Comparison of ENCODE assay signal across 18 cellular contexts in the genomic region with DNA sequence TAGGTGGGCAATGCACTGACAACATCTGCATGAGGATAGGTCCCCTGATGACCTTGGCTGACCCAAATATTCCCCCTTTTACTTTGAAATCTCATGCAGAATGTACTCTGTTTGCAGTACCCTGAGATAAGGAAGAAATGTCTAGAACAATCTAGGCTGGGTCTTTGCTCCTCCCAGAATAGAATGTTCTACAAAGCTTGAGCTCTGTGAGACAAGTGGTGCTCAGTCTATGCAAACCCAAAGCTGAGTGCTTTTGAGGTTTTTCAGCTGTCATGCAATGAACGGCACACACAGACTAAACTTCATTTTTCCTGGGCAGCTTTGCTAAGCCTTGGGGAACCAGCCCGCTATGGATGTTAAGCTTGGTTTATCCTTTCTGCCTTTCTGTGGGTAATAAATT.
A peak's percentile ranks its signal among the peaks of the same experiment; 100 is the strongest.
DNase-seq lines count a peak whose midpoint lies in the region; ATAC-seq and TF ChIP-seq lines count a peak whose summit lies in the region.
"Had no signal": no experiment of that assay in that cellular context is flagged by ENCODE, and none has a peak within 500 bp of the region (broad histone marks: within the 10 kb centered on the region; RNA-seq: fewer than 3 reads in every experiment).

No MANE protein-coding gene starts in this region.

- H3K4me2 ChIP-seq in smooth muscle cell (no peak overlapping the region), mesenchymal stem cell (ENCODE audit: low read length, poor library complexity, severe bottlenecking) (no peak overlapping the region)
- H3K4me2 ChIP-seq: A549 had no signal

- H3K4me1 ChIP-seq in left lung: no peaks in the 10 kb centered on the region
- no peaks in the 10 kb centered on the region for H3K4me1 ChIP-seq in smooth muscle cell (ENCODE audit: low read depth)
- H3K4me1 ChIP-seq in mesenchymal stem cell (ENCODE audit: control insufficient read depth, insufficient read depth, low read depth, low read length): no peaks in the 10 kb centered on the region
- H3K4me1 ChIP-seq: A549 had no signal

- H3F3A ChIP-seq in smooth muscle cell (ENCODE audit: low read depth): no peaks in the 10 kb centered on the region

- H3K9me3 ChIP-seq in SK-N-MC (ENCODE audit: low read depth, low read length): no peaks in the 10 kb centered on the region; the same call in 1 of the 2 replicates
- no peaks in the 10 kb centered on the region for H3K9me3 ChIP-seq in left lung
- no peaks in the 10 kb centered on the region for H3K9me3 ChIP-seq in smooth muscle cell (replicated peaks; ENCODE audit: low read depth)
- H3K9me3 ChIP-seq in mesenchymal stem cell (ENCODE audit: control insufficient read depth, low read length): no peaks in the 10 kb centered on the region
- H3K9me3 ChIP-seq: A549 had no signal

- H3K27ac ChIP-seq in SK-N-MC (peak overlapping the region; percentile 100), left lung (no peak overlapping the region), smooth muscle cell (ENCODE audit: low read depth) (no peak overlapping the region), mesenchymal stem cell (ENCODE audit: low read length, poor library complexity, severe bottlenecking) (no peak overlapping the region)
- H3K27ac ChIP-seq: A549, GM23248 had no signal

- peak; percentile 84 for ATAC-seq in left lung
- ATAC-seq: A549 had no signal

- peak overlapping the region; percentile 53 for H3K9ac ChIP-seq in SK-N-MC (ENCODE audit: insufficient read length)
- no peak overlapping the region for H3K9ac ChIP-seq in smooth muscle cell (ENCODE audit: low read depth)
- H3K9ac ChIP-seq in mesenchymal stem cell (ENCODE audit: low read length): no peak overlapping the region
- H3K9ac ChIP-seq: GM23248 had no signal

- no peaks in the 10 kb centered on the region for H3K79me2 ChIP-seq in smooth muscle cell (ENCODE audit: low read depth)

- H4K91ac ChIP-seq in mesenchymal stem cell (ENCODE audit: low read length): no peak overlapping the region

- H2BK15ac ChIP-seq in mesenchymal stem cell (ENCODE audit: low read depth, poor library complexity, severe bottlenecking): no peak overlapping the region

- no peak overlapping the region for H4K8ac ChIP-seq in mesenchymal stem cell (ENCODE audit: low read length)

- no peak overlapping the region for H2BK5ac ChIP-seq in mesenchymal stem cell (ENCODE audit: low read depth, low read length, poor library complexity, severe bottlenecking)

- no peak overlapping the region for H3K18ac ChIP-seq in mesenchymal stem cell (ENCODE audit: low read depth in 1 of 2, low read length in 2 of 2)

- DNase-seq in SK-N-MC (ENCODE audit: low read depth, low spot score): peak; percentile 93
- no peak for DNase-seq in left lung
- DNase-seq in smooth muscle cell (lab: John Stamatoyannopoulos, UW; ENCODE audit: unreplicated experiment): no peak
- no peak for DNase-seq in mesenchymal stem cell
- DNase-seq in NCI-H446 (lab: John Stamatoyannopoulos, UW): no peak
- no peak for DNase-seq in RPMI8226
- DNase-seq: 8988T; C1 segment of cervical spinal cord; Calu3; CD4-positive, alpha-beta memory T cell; COR-L47; DMS53; DMS79 treated with DMSO at 0.1 percent for 48 hours; GF-D8; GM23248; H7; HCEC 1CT had no signal

- no peak overlapping the region for H3K14ac ChIP-seq in mesenchymal stem cell (ENCODE audit: low read length in 2 of 2)

- H2AFZ ChIP-seq in smooth muscle cell (ENCODE audit: low read depth) (peak overlapping the region; percentile 4), mesenchymal stem cell (ENCODE audit: low read depth, low read length) (no peak overlapping the region)
- H2AFZ ChIP-seq: GM23248 had no signal

- H3K27me3 ChIP-seq in left lung (no peaks in the 10 kb centered on the region), smooth muscle cell (ENCODE audit: low read depth) (no peaks in the 10 kb centered on the region), mesenchymal stem cell (ENCODE audit: control insufficient read depth in 1 of 2, insufficient read depth in 1 of 2, low read length in 2 of 2) (no peaks in the 10 kb centered on the region)

- no peak overlapping the region for H2BK12ac ChIP-seq in mesenchymal stem cell (ENCODE audit: low read length in 2 of 2)

- H3K4me3 ChIP-seq in SK-N-MC (peak overlapping the region; percentile 43), left lung (no peak overlapping the region), smooth muscle cell (no peak overlapping the region), mesenchymal stem cell (ENCODE audit: insufficient read depth in 1 of 2, low read depth in 1 of 2, low read length in 2 of 2) (no peak overlapping the region)
- H3K4me3 ChIP-seq: A549, GM23248 had no signal

- 10% methylated on average over 2 of the region's 2 CpGs for WGBS in smooth muscle cell (ENCODE audit: low lambda C conversion rate)
- 54% methylated on average over 2 of the region's 2 CpGs for WGBS in mesenchymal stem cell

- intact Hi-C loops in left lung (cut with DNase I): no loop called here

- H3K23ac ChIP-seq in mesenchymal stem cell (ENCODE audit: low read length in 2 of 2): no peak overlapping the region

- H3K79me1 ChIP-seq in mesenchymal stem cell (replicated peaks; ENCODE audit: low read length, poor library complexity, severe bottlenecking): no peaks in the 10 kb centered on the region

- no peak overlapping the region for H2BK120ac ChIP-seq in mesenchymal stem cell (ENCODE audit: low read depth, low read length)

- H4K20me1 ChIP-seq in smooth muscle cell (ENCODE audit: low read depth): no peaks in the 10 kb centered on the region

- no peak overlapping the region for H2AK5ac ChIP-seq in mesenchymal stem cell (ENCODE audit: low read length, severe bottlenecking)

- H3K36me3 ChIP-seq in SK-N-MC (ENCODE audit: insufficient read depth, low read length) (no peaks in the 10 kb centered on the region; the same call in 1 of the 2 replicates), left lung (no peaks in the 10 kb centered on the region), smooth muscle cell (ENCODE audit: low read depth) (no peaks in the 10 kb centered on the region), mesenchymal stem cell (ENCODE audit: control insufficient read depth in 1 of 2, insufficient read depth in 2 of 2, low read depth in 1 of 2, low read length in 2 of 2) (no peaks in the 10 kb centered on the region)

- TF ChIP-seq CTCF in left lung (IDR thresholded peaks at IDR 0.05): no peak
- no peak for TF ChIP-seq CTCF in smooth muscle cell (IDR thresholded peaks at IDR 0.05; ENCODE audit: borderline replicate concordance, insufficient read depth, poor library complexity, severe bottlenecking)

- H3K4ac ChIP-seq in mesenchymal stem cell (ENCODE audit: low read depth in 1 of 2, low read length in 2 of 2): no peak overlapping the region
